Comparison of ENCODE assay signal across 22 cellular contexts in the genomic region with DNA sequence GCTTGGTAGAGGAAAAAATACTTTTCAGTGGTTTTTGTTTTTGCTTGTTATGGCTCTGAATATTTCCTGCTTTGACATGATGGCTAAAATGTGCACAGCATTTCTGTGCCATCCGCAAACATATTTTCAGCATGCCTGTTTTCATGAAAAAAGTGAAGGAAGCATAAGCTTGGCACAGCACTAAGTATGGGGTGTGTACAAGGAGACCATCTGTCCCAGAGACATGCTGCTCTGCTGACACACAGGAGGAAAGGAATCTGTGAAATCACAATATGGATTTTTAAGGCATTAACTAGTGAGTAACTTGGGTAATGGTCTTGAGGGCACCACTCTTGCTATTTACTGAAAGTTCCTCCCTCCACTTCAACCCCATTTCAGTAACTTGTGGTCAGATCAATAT.
DNase-seq lines count a peak whose midpoint lies in the region; ATAC-seq, FAIRE-seq and TF ChIP-seq lines count a peak whose summit lies in the region.
"Had no signal": no experiment of that assay in that cellular context is flagged by ENCODE, and none has a peak within 500 bp of the region (broad histone marks: within the 10 kb centered on the region; RNA-seq: fewer than 3 reads in every experiment).

No MANE protein-coding gene starts in this region.

- no peak overlapping the region for H3K27ac Mint-ChIP-seq in activated CD8-positive, alpha-beta T cell treated with anti-CD3 and anti-CD28 coated beads for 36 hours
- H3K27ac Mint-ChIP-seq in type B pancreatic cell: no peak overlapping the region
- H3K27ac Mint-ChIP-seq: CD4-positive, CD25-positive, alpha-beta regulatory T cell; CD8-positive, alpha-beta memory T cell; H9 had no signal

- no peaks in the 10 kb centered on the region for H3K36me3 ChIP-seq in H1 (ENCODE audit: control insufficient read depth in 2 of 4, insufficient read depth in 4 of 4, low read length in 3 of 4)
- H3K36me3 ChIP-seq: BE2C had no signal

- ATAC-seq in activated CD8-positive, alpha-beta T cell treated with anti-CD3 and anti-CD28 coated beads for 36 hours: no peak
- ATAC-seq: GM12878, K562 had no signal

- no peaks in the 10 kb centered on the region for H3K36me3 Mint-ChIP-seq in activated CD8-positive, alpha-beta T cell treated with anti-CD3 and anti-CD28 coated beads for 36 hours (ENCODE audit: low read depth)
- H3K36me3 Mint-ChIP-seq in type B pancreatic cell: no peaks in the 10 kb centered on the region
- H3K36me3 Mint-ChIP-seq: CD4-positive, CD25-positive, alpha-beta regulatory T cell; CD8-positive, alpha-beta memory T cell had no signal

- H3K9me3 Mint-ChIP-seq in activated CD8-positive, alpha-beta T cell treated with anti-CD3 and anti-CD28 coated beads for 36 hours: peaks cover 9% of the 10 kb centered on the region
- no peaks in the 10 kb centered on the region for H3K9me3 Mint-ChIP-seq in type B pancreatic cell
- H3K9me3 Mint-ChIP-seq: H9 had no signal

- no peak overlapping the region for H4K8ac ChIP-seq in H1 (ENCODE audit: extremely low read depth, insufficient read depth, low read length)

- no peak overlapping the region for H3K23ac ChIP-seq in H1 (ENCODE audit: insufficient read length)

- H3K4me3 Mint-ChIP-seq in activated CD8-positive, alpha-beta T cell treated with anti-CD3 and anti-CD28 coated beads for 36 hours: no peak overlapping the region
- no peak overlapping the region for H3K4me3 Mint-ChIP-seq in type B pancreatic cell
- H3K4me3 Mint-ChIP-seq: CD4-positive, CD25-positive, alpha-beta regulatory T cell; CD8-positive, alpha-beta memory T cell; H9 had no signal

- no peaks in the 10 kb centered on the region for H3K27me3 ChIP-seq in H1 (replicated peaks in 1 of 4; ENCODE audit: control insufficient read depth in 3 of 4, extremely low read depth in 1 of 4, insufficient read depth in 3 of 4, low read length in 3 of 4)
- H3K27me3 ChIP-seq: BE2C had no signal

- CTCF ChIA-PET in H1 (lab: Charles Lee; ENCODE audit: partially characterized antibody): no interaction called here
- CTCF ChIA-PET in activated CD8-positive, alpha-beta T cell treated with anti-CD3 and anti-CD28 coated beads for 36 hours (lab: Charles Lee): no interaction called here

- no peak overlapping the region for H3K27ac ChIP-seq in H1 (ENCODE audit: low read depth, low read length)

- H3K79me1 ChIP-seq in H1 (ENCODE audit: low read depth, low read length): no peaks in the 10 kb centered on the region

- intact Hi-C loops in activated CD8-positive, alpha-beta T cell treated with anti-CD3 and anti-CD28 coated beads for 36 hours (cut with micrococcal nuclease): no loop called here

- peaks cover 0 to 4% (median 0%) of the 10 kb centered on the region in 4 experiments; a peak in 1 of 7 replicates for H3K4me1 ChIP-seq in H1 (replicated peaks in 1 of 4; ENCODE audit: control insufficient read depth in 3 of 4, insufficient read depth in 4 of 4, low read length in 3 of 4)
- H3K4me1 ChIP-seq: BE2C had no signal

- H3K4ac ChIP-seq in H1 (replicated peaks; ENCODE audit: insufficient read length, low read depth, low read length): peak overlapping the region; percentile 27

- H3K4me1 Mint-ChIP-seq in activated CD8-positive, alpha-beta T cell treated with anti-CD3 and anti-CD28 coated beads for 36 hours (ENCODE audit: low read depth): no peaks in the 10 kb centered on the region
- no peaks in the 10 kb centered on the region for H3K4me1 Mint-ChIP-seq in type B pancreatic cell (ENCODE audit: unreplicated experiment)
- H3K4me1 Mint-ChIP-seq: CD4-positive, CD25-positive, alpha-beta regulatory T cell; CD8-positive, alpha-beta memory T cell had no signal

- TF ChIP-seq CTCF in H1 (IDR thresholded peaks at IDR 0.05; ENCODE audit: control extremely low read depth in 1 of 3, insufficient read depth in 1 of 3, low read depth in 1 of 3, low read length in 3 of 3): no peak
- TF ChIP-seq CTCF in activated CD8-positive, alpha-beta T cell treated with anti-CD3 and anti-CD28 coated beads for 36 hours (IDR thresholded peaks at IDR 0.05): no peak
- TF ChIP-seq CTCF in type B pancreatic cell (conservative IDR thresholded peaks at IDR 0.05): no peak

- no peak overlapping the region for H2BK15ac ChIP-seq in H1 (ENCODE audit: low read length)

- no peak overlapping the region for H3K4me3 ChIP-seq in H1 (ENCODE audit: extremely low read depth in 1 of 4, insufficient read depth in 2 of 4, low read depth in 3 of 4, low read length in 4 of 4)
- H3K4me3 ChIP-seq: GM12878, K562 had no signal

- 82% methylated on average over 1 of the region's 1 CpG; no CpG with 5 or more reads in 1 of the 2 experiments for WGBS in H1 (ENCODE audit: extremely low coverage in 1 of 2, insufficient coverage in 1 of 2, insufficient read length in 1 of 2, insufficient replicate concordance in 2 of 2, low coverage in 1 of 2, low lambda C conversion rate in 2 of 2, missing lambda C conversion rate in 1 of 2), 2 experiments

- POLR2A ChIA-PET in H1 (lab: Charles Lee; ENCODE audit: partially characterized antibody): no interaction called here
- POLR2A ChIA-PET in activated CD8-positive, alpha-beta T cell treated with anti-CD3 and anti-CD28 coated beads for 36 hours (lab: Charles Lee): no interaction called here

- H3K4me2 ChIP-seq in H1 (ENCODE audit: insufficient read depth in 1 of 2, low read depth in 2 of 2, low read length in 2 of 2): no peak overlapping the region

- no peaks in the 10 kb centered on the region for H3K79me2 ChIP-seq in H1 (ENCODE audit: control insufficient read depth in 1 of 2, insufficient read depth in 2 of 2, low read length in 2 of 2)

- no peak overlapping the region for H3K18ac ChIP-seq in H1 (ENCODE audit: extremely low read depth, low read length)

- no peak overlapping the region for H3K14ac ChIP-seq in H1 (ENCODE audit: insufficient read length)

- no peaks in the 10 kb centered on the region for H3K27me3 Mint-ChIP-seq in activated CD8-positive, alpha-beta T cell treated with anti-CD3 and anti-CD28 coated beads for 36 hours
- no peaks in the 10 kb centered on the region for H3K27me3 Mint-ChIP-seq in type B pancreatic cell
- H3K27me3 Mint-ChIP-seq: CD4-positive, CD25-positive, alpha-beta regulatory T cell; CD8-positive, alpha-beta memory T cell had no signal

- no peak overlapping the region for H2BK5ac ChIP-seq in H1 (ENCODE audit: low read depth, low read length)

- H3K9ac ChIP-seq in H1 (replicated peaks in 1 of 4; ENCODE audit: extremely low read depth in 1 of 4, low read depth in 3 of 4, low read length in 3 of 4): no peak overlapping the region

- H2AK5ac ChIP-seq in H1 (ENCODE audit: low read depth, low read length): no peak overlapping the region; the same call in 1 of the 2 replicates

- no peak for TF ChIP-seq POLR2A in H1 (IDR thresholded peaks at IDR 0.05; ENCODE audit: control extremely low read depth in 1 of 2, low read depth in 2 of 2, low read length in 2 of 2)

- H3K56ac ChIP-seq in H1 (replicated peaks; ENCODE audit: insufficient read length, low read depth, low read length): no peak overlapping the region

- no peaks in the 10 kb centered on the region for H3K9me3 ChIP-seq in H1 (ENCODE audit: insufficient read depth in 2 of 2, low read depth in 1 of 2, low read length in 1 of 2)
- H3K9me3 ChIP-seq: BE2C had no signal

- no peak overlapping the region for H2AFZ ChIP-seq in H1 (ENCODE audit: low read length)

- H4K20me1 ChIP-seq in H1 (replicated peaks in 1 of 2; ENCODE audit: control insufficient read depth in 1 of 2, insufficient read depth in 2 of 2, low read length in 2 of 2): no peaks in the 10 kb centered on the region

- H4K91ac ChIP-seq in H1 (replicated peaks; ENCODE audit: insufficient read length, low read length): no peak overlapping the region

- in situ Hi-C loops in G401 (cut with HindIII; ENCODE audit: low sequenced_read_pairs): no loop called here

- H2BK120ac ChIP-seq in H1 (replicated peaks; ENCODE audit: low read depth, low read length): no peak overlapping the region

- H2BK12ac ChIP-seq in H1 (ENCODE audit: low read depth, low read length): no peak overlapping the region

- H4K5ac ChIP-seq in H1 (ENCODE audit: insufficient read length, low read depth, low read length): no peak overlapping the region

- peak; percentile 86 for DNase-seq in G401 (ENCODE audit: low spot score)
- DNase-seq in NCI-H1694 treated with DMSO at 0.1 percent for 48 hours (lab: John Stamatoyannopoulos, UW): peak; percentile 92
- peak; percentile 77 for DNase-seq in NCI-H446 treated with DMSO at 0.1 percent for 48 hours (lab: John Stamatoyannopoulos, UW)
- no peak for DNase-seq in H1 (ENCODE audit: low read depth in 1 of 2, low spot score in 2 of 2)
- DNase-seq in activated CD8-positive, alpha-beta T cell treated with anti-CD3 and anti-CD28 coated beads for 36 hours: no peak
- no peak for DNase-seq in GM03348 (ENCODE audit: low spot score)
- DNase-seq in type B pancreatic cell (ENCODE audit: extremely low spot score, unreplicated experiment): no peak
- DNase-seq in NCI-H1436 treated with DMSO at 0.1 percent for 48 hours (lab: John Stamatoyannopoulos, UW): no peak
- DNase-seq: BE2C; CD4-positive, CD25-positive, alpha-beta regulatory T cell; CD8-positive, alpha-beta memory T cell; COR-L47; DMS153; DMS79; GF-D8; GOT3; H9; IMR-90 had no signal

- FAIRE-seq in H1 (lab: Jason Lieb, UNC): no peak
- FAIRE-seq: GM12878, GM19239, HTR-8/SVneo, K562 had no signal

- TF ChIP-seq RAD21 in H1 (IDR thresholded peaks at IDR 0.05 in 1 of 2, conservative IDR thresholded peaks at IDR 0.05 in 1 of 2; ENCODE audit: low read depth in 2 of 2, low read length in 2 of 2): no peak

- H3K23me2 ChIP-seq in H1 (ENCODE audit: low read depth, low read length): no peaks in the 10 kb centered on the region

- TF ChIP-seq EP300 in H1 (IDR thresholded peaks at IDR 0.05; ENCODE audit: borderline replicate concordance in 1 of 2, low read depth in 2 of 2, low read length in 2 of 2): no peak

- H2BK20ac ChIP-seq in H1 (ENCODE audit: low read length): no peak overlapping the region

TF ChIP-seq in H1, 55 proteins besides CTCF, POLR2A, EP300 and RAD21:
- TF ChIP-seq SIN3A (conservative IDR thresholded peaks at IDR 0.05 in 1 of 2, IDR thresholded peaks at IDR 0.05 in 1 of 2; ENCODE audit: low read depth in 1 of 2, low read length in 2 of 2): no peak
TF ChIP-seq in H1: peak in this region for 0.

Comparison
In these comparisons a context has a peak if more than half of its experiments do, and no peak if none do; other contexts are left out.
1. DNase-seq: peak in G401 (single experiment), NCI-H1694 treated with DMSO at 0.1 percent for 48 hours (single experiment) and NCI-H446 treated with DMSO at 0.1 percent for 48 hours (single experiment); none in H1 (0 of 2), activated CD8-positive, alpha-beta T cell treated with anti-CD3 and anti-CD28 coated beads for 36 hours (single experiment), GM03348 (single experiment), type B pancreatic cell (single experiment) and NCI-H1436 treated with DMSO at 0.1 percent for 48 hours (single experiment).